ENCODE assay signal across 3 cellular contexts in genomic region chr12:71150042-71150441, GRCh38. TPM values are rescaled to one million over a fixed set of nuclear protein-coding genes. Genes with fewer than 3 reads are reported as not detected.
"Had no signal": no experiment of that assay in that cellular context is flagged by ENCODE, and none has a peak within 500 bp of the region (broad histone marks: within the 10 kb centered on the region; RNA-seq: fewer than 3 reads in every experiment).

No MANE protein-coding gene starts in this region.

RNA-seq across cellular contexts. Expression of gene TSPAN8, which starts 7.8 kb away (rescaled TPM):
- total RNA-seq: M059J, Right ventricle myocardium inferior, RPMI7951 had no signal
